Comparison of ENCODE assay signal across 1 cellular context in the genomic region with DNA sequence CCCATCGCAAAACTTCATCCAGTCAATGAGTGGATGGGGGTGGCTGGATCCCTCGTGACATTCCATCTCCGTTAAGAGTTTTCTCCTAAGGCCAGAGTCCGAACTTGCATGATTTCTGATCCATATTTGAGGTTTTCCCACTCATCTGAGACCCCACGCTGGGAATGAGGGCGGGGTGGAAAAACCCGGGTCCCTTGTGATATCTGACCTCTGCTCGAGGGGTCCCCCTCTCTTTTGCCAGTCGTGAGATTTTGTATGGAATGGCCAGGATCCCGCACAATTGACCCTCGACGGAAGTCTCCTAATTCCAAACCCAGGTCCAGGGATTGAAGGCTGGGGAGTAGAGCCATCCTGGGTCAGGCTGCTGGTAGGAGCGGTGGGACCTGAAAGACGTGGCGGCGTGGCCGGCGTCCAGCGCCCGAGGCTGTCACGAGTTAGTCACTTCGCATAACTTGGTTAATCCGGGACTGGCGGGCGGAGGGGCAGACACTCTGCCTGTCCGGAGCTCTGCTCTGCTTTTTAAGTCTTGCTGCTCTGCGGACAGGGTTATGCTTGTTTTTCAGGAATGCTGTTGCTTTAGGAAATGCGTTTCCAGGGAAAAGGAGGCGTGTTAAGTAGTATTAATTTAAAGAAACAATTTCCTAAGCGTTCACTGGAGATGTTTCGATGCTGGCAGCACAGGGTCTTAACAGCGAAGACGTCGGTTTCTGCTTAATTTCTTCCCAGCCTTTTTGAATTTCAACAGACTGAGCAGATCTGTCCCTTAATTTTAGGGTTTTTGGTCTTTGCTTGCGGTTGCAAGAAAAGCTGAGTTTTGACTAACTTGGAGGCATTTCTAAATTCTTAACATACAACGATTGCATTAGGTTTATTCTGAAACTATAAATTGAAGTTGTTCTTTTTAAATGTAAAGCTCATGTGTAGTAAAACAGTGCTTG.
TF ChIP-seq lines count a peak whose summit lies in the region.

No MANE protein-coding gene starts in this region.

TF ChIP-seq in HepG2, 621 proteins besides CTCF, POLR2A, EP300 and RAD21 (continued from another document and continues in another):
- no peak for TF ChIP-seq FLYWCH1 (CRISPR knock-in tag; IDR thresholded peaks at IDR 0.05)
- TF ChIP-seq, protein P1, sequence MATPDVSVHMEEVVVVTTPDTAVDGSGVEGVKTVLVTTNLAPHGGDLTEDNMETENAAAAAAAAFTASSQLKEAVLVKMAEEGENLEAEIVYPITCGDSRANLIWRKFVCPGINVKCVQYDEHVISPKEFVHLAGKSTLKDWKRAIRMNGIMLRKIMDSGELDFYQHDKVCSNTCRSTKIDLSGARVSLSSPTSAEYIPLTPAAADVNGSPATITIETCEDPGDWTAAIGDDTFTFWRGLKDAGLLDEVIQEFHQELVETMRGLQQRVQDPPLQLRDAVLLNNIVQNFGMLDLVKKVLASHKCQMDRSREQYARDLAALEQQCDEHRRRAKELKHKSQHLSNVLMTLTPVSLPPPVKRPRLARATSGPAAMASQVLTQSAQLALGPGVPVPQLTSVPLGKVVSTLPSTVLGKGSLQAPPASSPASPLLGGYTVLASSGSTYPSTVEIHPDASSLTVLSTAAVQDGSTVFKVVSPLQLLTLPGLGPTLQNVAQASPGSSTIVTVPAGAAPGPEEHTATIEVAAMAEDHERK (CRISPR knock-in tag; IDR thresholded peaks at IDR 0.05; ENCODE audit: low read depth), result no peak
- no peak for TF ChIP-seq ZBTB8A (CRISPR knock-in tag; IDR thresholded peaks at IDR 0.05; ENCODE audit: borderline replicate concordance, low read depth)
- no peak for TF ChIP-seq ZNF550 (CRISPR knock-in tag; IDR thresholded peaks at IDR 0.05; ENCODE audit: borderline replicate concordance)
- no peak for TF ChIP-seq ATRX (CRISPR knock-in tag; IDR thresholded peaks at IDR 0.05; ENCODE audit: borderline replicate concordance)
- no peak for TF ChIP-seq MAFF (IDR thresholded peaks at IDR 0.05; ENCODE audit: low read depth, low read length)
- TF ChIP-seq, protein P2, sequence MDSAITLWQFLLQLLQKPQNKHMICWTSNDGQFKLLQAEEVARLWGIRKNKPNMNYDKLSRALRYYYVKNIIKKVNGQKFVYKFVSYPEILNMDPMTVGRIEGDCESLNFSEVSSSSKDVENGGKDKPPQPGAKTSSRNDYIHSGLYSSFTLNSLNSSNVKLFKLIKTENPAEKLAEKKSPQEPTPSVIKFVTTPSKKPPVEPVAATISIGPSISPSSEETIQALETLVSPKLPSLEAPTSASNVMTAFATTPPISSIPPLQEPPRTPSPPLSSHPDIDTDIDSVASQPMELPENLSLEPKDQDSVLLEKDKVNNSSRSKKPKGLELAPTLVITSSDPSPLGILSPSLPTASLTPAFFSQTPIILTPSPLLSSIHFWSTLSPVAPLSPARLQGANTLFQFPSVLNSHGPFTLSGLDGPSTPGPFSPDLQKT (CRISPR knock-in tag; IDR thresholded peaks at IDR 0.05; ENCODE audit: borderline replicate concordance), result no peak
- TF ChIP-seq FOSL2 (CRISPR knock-in tag; IDR thresholded peaks at IDR 0.05), result no peak
- peak; percentile 61 for TF ChIP-seq NR2C2 (CRISPR knock-in tag; IDR thresholded peaks at IDR 0.05; ENCODE audit: borderline replicate concordance)
- no peak for TF ChIP-seq ZKSCAN8 (CRISPR knock-in tag; IDR thresholded peaks at IDR 0.05; ENCODE audit: borderline replicate concordance)
- no peak for TF ChIP-seq ZNF556 (CRISPR knock-in tag; IDR thresholded peaks at IDR 0.05; ENCODE audit: borderline replicate concordance)
- no peak for TF ChIP-seq RBM39 (IDR thresholded peaks at IDR 0.05; ENCODE audit: low read depth, low read length, poor library complexity, severe bottlenecking)
- TF ChIP-seq, protein P3, sequence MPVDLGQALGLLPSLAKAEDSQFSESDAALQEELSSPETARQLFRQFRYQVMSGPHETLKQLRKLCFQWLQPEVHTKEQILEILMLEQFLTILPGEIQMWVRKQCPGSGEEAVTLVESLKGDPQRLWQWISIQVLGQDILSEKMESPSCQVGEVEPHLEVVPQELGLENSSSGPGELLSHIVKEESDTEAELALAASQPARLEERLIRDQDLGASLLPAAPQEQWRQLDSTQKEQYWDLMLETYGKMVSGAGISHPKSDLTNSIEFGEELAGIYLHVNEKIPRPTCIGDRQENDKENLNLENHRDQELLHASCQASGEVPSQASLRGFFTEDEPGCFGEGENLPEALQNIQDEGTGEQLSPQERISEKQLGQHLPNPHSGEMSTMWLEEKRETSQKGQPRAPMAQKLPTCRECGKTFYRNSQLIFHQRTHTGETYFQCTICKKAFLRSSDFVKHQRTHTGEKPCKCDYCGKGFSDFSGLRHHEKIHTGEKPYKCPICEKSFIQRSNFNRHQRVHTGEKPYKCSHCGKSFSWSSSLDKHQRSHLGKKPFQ (CRISPR knock-in tag; IDR thresholded peaks at IDR 0.05; ENCODE audit: insufficient replicate concordance), result no peak
- TF ChIP-seq ZNF670 (CRISPR knock-in tag; IDR thresholded peaks at IDR 0.05; ENCODE audit: borderline replicate concordance), result no peak
- no peak for TF ChIP-seq NPAS2 (CRISPR knock-in tag; IDR thresholded peaks at IDR 0.05; ENCODE audit: borderline replicate concordance)
- TF ChIP-seq ZBTB20 (CRISPR knock-in tag; IDR thresholded peaks at IDR 0.05; ENCODE audit: borderline replicate concordance, low read depth), result no peak; the same call in 1 of the 2 replicates
- TF ChIP-seq ZNF331 (CRISPR knock-in tag; IDR thresholded peaks at IDR 0.05), result no peak
- no peak for TF ChIP-seq ZNF572 (CRISPR knock-in tag; IDR thresholded peaks at IDR 0.05)
- TF ChIP-seq, protein P4, sequence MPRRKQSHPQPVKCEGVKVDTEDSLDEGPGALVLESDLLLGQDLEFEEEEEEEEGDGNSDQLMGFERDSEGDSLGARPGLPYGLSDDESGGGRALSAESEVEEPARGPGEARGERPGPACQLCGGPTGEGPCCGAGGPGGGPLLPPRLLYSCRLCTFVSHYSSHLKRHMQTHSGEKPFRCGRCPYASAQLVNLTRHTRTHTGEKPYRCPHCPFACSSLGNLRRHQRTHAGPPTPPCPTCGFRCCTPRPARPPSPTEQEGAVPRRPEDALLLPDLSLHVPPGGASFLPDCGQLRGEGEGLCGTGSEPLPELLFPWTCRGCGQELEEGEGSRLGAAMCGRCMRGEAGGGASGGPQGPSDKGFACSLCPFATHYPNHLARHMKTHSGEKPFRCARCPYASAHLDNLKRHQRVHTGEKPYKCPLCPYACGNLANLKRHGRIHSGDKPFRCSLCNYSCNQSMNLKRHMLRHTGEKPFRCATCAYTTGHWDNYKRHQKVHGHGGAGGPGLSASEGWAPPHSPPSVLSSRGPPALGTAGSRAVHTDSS (CRISPR knock-in tag; conservative IDR thresholded peaks at IDR 0.05), result no peak
- TF ChIP-seq CCDC6 (CRISPR knock-in tag; IDR thresholded peaks at IDR 0.05), result no peak
- peak; percentile 60; the same call in 1 of the 2 replicates for TF ChIP-seq ZNF558 (CRISPR knock-in tag; IDR thresholded peaks at IDR 0.05; ENCODE audit: borderline replicate concordance)
- no peak for TF ChIP-seq ZNF883 (CRISPR knock-in tag; IDR thresholded peaks at IDR 0.05; ENCODE audit: not compliant biosample characterization)
- TF ChIP-seq HES4 (CRISPR knock-in tag; IDR thresholded peaks at IDR 0.05; ENCODE audit: borderline replicate concordance), result no peak
- TF ChIP-seq, protein P5, sequence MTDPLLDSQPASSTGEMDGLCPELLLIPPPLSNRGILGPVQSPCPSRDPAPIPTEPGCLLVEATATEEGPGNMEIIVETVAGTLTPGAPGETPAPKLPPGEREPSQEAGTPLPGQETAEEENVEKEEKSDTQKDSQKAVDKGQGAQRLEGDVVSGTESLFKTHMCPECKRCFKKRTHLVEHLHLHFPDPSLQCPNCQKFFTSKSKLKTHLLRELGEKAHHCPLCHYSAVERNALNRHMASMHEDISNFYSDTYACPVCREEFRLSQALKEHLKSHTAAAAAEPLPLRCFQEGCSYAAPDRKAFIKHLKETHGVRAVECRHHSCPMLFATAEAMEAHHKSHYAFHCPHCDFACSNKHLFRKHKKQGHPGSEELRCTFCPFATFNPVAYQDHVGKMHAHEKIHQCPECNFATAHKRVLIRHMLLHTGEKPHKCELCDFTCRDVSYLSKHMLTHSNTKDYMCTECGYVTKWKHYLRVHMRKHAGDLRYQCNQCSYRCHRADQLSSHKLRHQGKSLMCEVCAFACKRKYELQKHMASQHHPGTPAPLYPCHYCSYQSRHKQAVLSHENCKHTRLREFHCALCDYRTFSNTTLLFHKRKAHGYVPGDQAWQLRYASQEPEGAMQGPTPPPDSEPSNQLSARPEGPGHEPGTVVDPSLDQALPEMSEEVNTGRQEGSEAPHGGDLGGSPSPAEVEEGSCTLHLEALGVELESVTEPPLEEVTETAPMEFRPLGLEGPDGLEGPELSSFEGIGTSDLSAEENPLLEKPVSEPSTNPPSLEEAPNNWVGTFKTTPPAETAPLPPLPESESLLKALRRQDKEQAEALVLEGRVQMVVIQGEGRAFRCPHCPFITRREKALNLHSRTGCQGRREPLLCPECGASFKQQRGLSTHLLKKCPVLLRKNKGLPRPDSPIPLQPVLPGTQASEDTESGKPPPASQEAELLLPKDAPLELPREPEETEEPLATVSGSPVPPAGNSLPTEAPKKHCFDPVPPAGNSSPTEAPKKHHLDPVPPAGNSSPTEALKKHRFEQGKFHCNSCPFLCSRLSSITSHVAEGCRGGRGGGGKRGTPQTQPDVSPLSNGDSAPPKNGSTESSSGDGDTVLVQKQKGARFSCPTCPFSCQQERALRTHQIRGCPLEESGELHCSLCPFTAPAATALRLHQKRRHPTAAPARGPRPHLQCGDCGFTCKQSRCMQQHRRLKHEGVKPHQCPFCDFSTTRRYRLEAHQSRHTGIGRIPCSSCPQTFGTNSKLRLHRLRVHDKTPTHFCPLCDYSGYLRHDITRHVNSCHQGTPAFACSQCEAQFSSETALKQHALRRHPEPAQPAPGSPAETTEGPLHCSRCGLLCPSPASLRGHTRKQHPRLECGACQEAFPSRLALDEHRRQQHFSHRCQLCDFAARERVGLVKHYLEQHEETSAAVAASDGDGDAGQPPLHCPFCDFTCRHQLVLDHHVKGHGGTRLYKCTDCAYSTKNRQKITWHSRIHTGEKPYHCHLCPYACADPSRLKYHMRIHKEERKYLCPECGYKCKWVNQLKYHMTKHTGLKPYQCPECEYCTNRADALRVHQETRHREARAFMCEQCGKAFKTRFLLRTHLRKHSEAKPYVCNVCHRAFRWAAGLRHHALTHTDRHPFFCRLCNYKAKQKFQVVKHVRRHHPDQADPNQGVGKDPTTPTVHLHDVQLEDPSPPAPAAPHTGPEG (CRISPR knock-in tag; IDR thresholded peaks at IDR 0.05), result no peak
- TF ChIP-seq ZNF788 (CRISPR knock-in tag; IDR thresholded peaks at IDR 0.05; ENCODE audit: borderline replicate concordance), result 0 out of 2 replicates have a peak, but pooled peaks have one; percentile 32
- peak; percentile 40; the same call in 1 of the 2 replicates for TF ChIP-seq ZNF777 (CRISPR knock-in tag; IDR thresholded peaks at IDR 0.05)
- TF ChIP-seq SNAPC2 (CRISPR knock-in tag; IDR thresholded peaks at IDR 0.05), result no peak
- TF ChIP-seq, protein P6, sequence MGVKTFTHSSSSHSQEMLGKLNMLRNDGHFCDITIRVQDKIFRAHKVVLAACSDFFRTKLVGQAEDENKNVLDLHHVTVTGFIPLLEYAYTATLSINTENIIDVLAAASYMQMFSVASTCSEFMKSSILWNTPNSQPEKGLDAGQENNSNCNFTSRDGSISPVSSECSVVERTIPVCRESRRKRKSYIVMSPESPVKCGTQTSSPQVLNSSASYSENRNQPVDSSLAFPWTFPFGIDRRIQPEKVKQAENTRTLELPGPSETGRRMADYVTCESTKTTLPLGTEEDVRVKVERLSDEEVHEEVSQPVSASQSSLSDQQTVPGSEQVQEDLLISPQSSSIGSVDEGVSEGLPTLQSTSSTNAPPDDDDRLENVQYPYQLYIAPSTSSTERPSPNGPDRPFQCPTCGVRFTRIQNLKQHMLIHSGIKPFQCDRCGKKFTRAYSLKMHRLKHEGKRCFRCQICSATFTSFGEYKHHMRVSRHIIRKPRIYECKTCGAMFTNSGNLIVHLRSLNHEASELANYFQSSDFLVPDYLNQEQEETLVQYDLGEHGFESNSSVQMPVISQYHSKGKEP (CRISPR knock-in tag; IDR thresholded peaks at IDR 0.05), result no peak
- TF ChIP-seq, protein P7, sequence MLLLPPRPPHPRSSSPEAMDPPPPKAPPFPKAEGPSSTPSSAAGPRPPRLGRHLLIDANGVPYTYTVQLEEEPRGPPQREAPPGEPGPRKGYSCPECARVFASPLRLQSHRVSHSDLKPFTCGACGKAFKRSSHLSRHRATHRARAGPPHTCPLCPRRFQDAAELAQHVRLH (CRISPR knock-in tag; IDR thresholded peaks at IDR 0.05; ENCODE audit: borderline replicate concordance, low read depth), result no peak
- no peak for TF ChIP-seq CHCHD3 (CRISPR knock-in tag; IDR thresholded peaks at IDR 0.05)
- TF ChIP-seq BRCA1 (CRISPR knock-in tag; IDR thresholded peaks at IDR 0.05), result peak; percentile 67; the same call in 1 of the 2 replicates
- no peak for TF ChIP-seq ZNF12 (CRISPR knock-in tag; IDR thresholded peaks at IDR 0.05)
- no peak for TF ChIP-seq ZNF564 (CRISPR knock-in tag; IDR thresholded peaks at IDR 0.05)
- peak; percentile 81; the same call in 1 of the 2 replicates for TF ChIP-seq ZNF20 (CRISPR knock-in tag; IDR thresholded peaks at IDR 0.05)
- TF ChIP-seq GATAD2A (CRISPR knock-in tag; IDR thresholded peaks at IDR 0.05), result no peak
- no peak for TF ChIP-seq ZNF616 (CRISPR knock-in tag; IDR thresholded peaks at IDR 0.05; ENCODE audit: low read depth)
- TF ChIP-seq, protein P8, sequence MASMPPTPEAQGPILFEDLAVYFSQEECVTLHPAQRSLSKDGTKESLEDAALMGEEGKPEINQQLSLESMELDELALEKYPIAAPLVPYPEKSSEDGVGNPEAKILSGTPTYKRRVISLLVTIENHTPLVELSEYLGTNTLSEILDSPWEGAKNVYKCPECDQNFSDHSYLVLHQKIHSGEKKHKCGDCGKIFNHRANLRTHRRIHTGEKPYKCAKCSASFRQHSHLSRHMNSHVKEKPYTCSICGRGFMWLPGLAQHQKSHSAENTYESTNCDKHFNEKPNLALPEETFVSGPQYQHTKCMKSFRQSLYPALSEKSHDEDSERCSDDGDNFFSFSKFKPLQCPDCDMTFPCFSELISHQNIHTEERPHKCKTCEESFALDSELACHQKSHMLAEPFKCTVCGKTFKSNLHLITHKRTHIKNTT (CRISPR knock-in tag; IDR thresholded peaks at IDR 0.05), result no peak
- no peak for TF ChIP-seq ZFAT (CRISPR knock-in tag; conservative IDR thresholded peaks at IDR 0.05)
- no peak for TF ChIP-seq ZNF607 (CRISPR knock-in tag; IDR thresholded peaks at IDR 0.05; ENCODE audit: borderline replicate concordance)
- TF ChIP-seq KDM4B (CRISPR knock-in tag; IDR thresholded peaks at IDR 0.05), result no peak
- no peak for TF ChIP-seq ZKSCAN5 (CRISPR knock-in tag; IDR thresholded peaks at IDR 0.05)
- TF ChIP-seq TCF12 (IDR thresholded peaks at IDR 0.05), result no peak
- no peak for TF ChIP-seq TCF12 (CRISPR knock-in tag; IDR thresholded peaks at IDR 0.05)
- no peak for TF ChIP-seq ZNF446 (CRISPR knock-in tag; IDR thresholded peaks at IDR 0.05)
- TF ChIP-seq MYNN (CRISPR knock-in tag; IDR thresholded peaks at IDR 0.05; ENCODE audit: low read depth), result no peak
- TF ChIP-seq PHF8 (CRISPR knock-in tag; IDR thresholded peaks at IDR 0.05), result no peak
- no peak for TF ChIP-seq LCORL (IDR thresholded peaks at IDR 0.05)
- no peak for TF ChIP-seq LCORL (CRISPR knock-in tag; IDR thresholded peaks at IDR 0.05)
- no peak for TF ChIP-seq ZFP36L2 (CRISPR knock-in tag; IDR thresholded peaks at IDR 0.05)
- TF ChIP-seq SP2 (CRISPR knock-in tag; IDR thresholded peaks at IDR 0.05), result no peak
- no peak for TF ChIP-seq SP140L (CRISPR knock-in tag; IDR thresholded peaks at IDR 0.05; ENCODE audit: borderline replicate concordance)
- TF ChIP-seq ZNF660 (CRISPR knock-in tag; IDR thresholded peaks at IDR 0.05; ENCODE audit: borderline replicate concordance, low read depth), result no peak
- TF ChIP-seq BORCS8-MEF2B (CRISPR knock-in tag; IDR thresholded peaks at IDR 0.05), result peak; percentile 44; the same call in 1 of the 2 replicates
- TF ChIP-seq MXD4 (CRISPR knock-in tag; IDR thresholded peaks at IDR 0.05), result 0 out of 2 replicates have a peak, but pooled peaks have one; percentile 34
